Comparison of ENCODE assay signal across 18 cellular contexts in genomic region chr6:81911446-81911845, GRCh38.
A peak's percentile ranks its signal among the peaks of the same experiment; 100 is the strongest.
DNase-seq lines count a peak whose midpoint lies in the region; ATAC-seq and TF ChIP-seq lines count a peak whose summit lies in the region.
"Had no signal": no experiment of that assay in that cellular context is flagged by ENCODE, and none has a peak within 500 bp of the region (broad histone marks: within the 10 kb centered on the region; RNA-seq: fewer than 3 reads in every experiment).

No MANE protein-coding gene starts in this region.

- no peak overlapping the region for H3K27ac ChIP-seq in OCI-LY3 (ENCODE audit: low read length)
- H3K27ac ChIP-seq: Peyer's patch, SJCRH30 had no signal

- no peaks in the 10 kb centered on the region for H3K27me3 ChIP-seq in OCI-LY3 (ENCODE audit: low read depth, low read length)
- H3K27me3 ChIP-seq: Peyer's patch, SJCRH30 had no signal

- ATAC-seq in left ventricle myocardium superior: peak; percentile 61
- ATAC-seq in GM18505 (IDR thresholded peaks at IDR 0.05; ENCODE audit: unreplicated experiment): no peak
- ATAC-seq: T-cell had no signal

- no peaks in the 10 kb centered on the region for H3K79me2 ChIP-seq in OCI-LY3 (ENCODE audit: low read length)

- no peaks in the 10 kb centered on the region for H3K9me3 Mint-ChIP-seq in activated naive CD4-positive, alpha-beta T cell treated with anti-CD3 and anti-CD28 coated beads, Interleukin-2, amount 10 ng/mL, durations not matched to agents 7 days and 5 days

- H3K4me2 ChIP-seq in OCI-LY3 (ENCODE audit: low read length): no peak overlapping the region

- CTCF ChIA-PET in activated naive CD4-positive, alpha-beta T cell treated with anti-CD3 and anti-CD28 coated beads, Interleukin-2, amount 10 ng/mL, durations not matched to agents 7 days and 5 days (lab: Charles Lee): no interaction called here

- H3K4me1 ChIP-seq in OCI-LY3 (ENCODE audit: low read length): peaks cover 15% of the 10 kb centered on the region
- H3K4me1 ChIP-seq: SJCRH30 had no signal

- intact Hi-C loops in left ventricle myocardium superior (cut with micrococcal nuclease) (no loop called here), cardiac septum (cut with DNase I) (no loop called here)

- no peaks in the 10 kb centered on the region for H3K4me1 Mint-ChIP-seq in activated naive CD4-positive, alpha-beta T cell treated with anti-CD3 and anti-CD28 coated beads, Interleukin-2, amount 10 ng/mL, durations not matched to agents 7 days and 5 days
- H3K4me1 Mint-ChIP-seq: T-cell had no signal

- H3K9ac ChIP-seq in OCI-LY3 (ENCODE audit: low read length): no peak overlapping the region

- DNase-seq in left ventricle myocardium superior: no peak
- no peak for DNase-seq in cardiac septum (ENCODE audit: low spot score)
- DNase-seq in NCI-H2029 treated with DMSO at 0.1 percent for 48 hours (lab: John Stamatoyannopoulos, UW): peak; percentile 76
- DNase-seq in activated naive CD4-positive, alpha-beta T cell treated with anti-CD3 and anti-CD28 coated beads, Interleukin-2, amount 10 ng/mL, durations not matched to agents 7 days and 5 days: no peak
- no peak for DNase-seq in SHP77 (lab: John Stamatoyannopoulos, UW)
- no peak for DNase-seq in Ammon's horn (ENCODE audit: low spot score)
- DNase-seq: AML-193, DND-41, Karpas-422, MV-4-11, NCI-H1105 treated with DMSO at 0.1 percent for 48 hours, NCI-H2107, NCI-H226, Peyer's patch, SJCRH30, T-cell had no signal

- no peaks in the 10 kb centered on the region for H3K27me3 Mint-ChIP-seq in activated naive CD4-positive, alpha-beta T cell treated with anti-CD3 and anti-CD28 coated beads, Interleukin-2, amount 10 ng/mL, durations not matched to agents 7 days and 5 days
- H3K27me3 Mint-ChIP-seq: T-cell had no signal

- H3K9me3 ChIP-seq in OCI-LY3 (ENCODE audit: insufficient read depth, low read length): no peaks in the 10 kb centered on the region
- H3K9me3 ChIP-seq: Peyer's patch, SJCRH30 had no signal

- H2AFZ ChIP-seq in OCI-LY3 (ENCODE audit: low read depth, low read length): 0 out of 2 replicates have a peak overlapping the region, but pooled peaks have one; percentile 12

- TF ChIP-seq POLR2A in GM18505 (IDR thresholded peaks at IDR 0.05; ENCODE audit: borderline replicate concordance, extremely low read depth, insufficient read depth, insufficient read length): no peak

- H3K4me3 Mint-ChIP-seq in activated naive CD4-positive, alpha-beta T cell treated with anti-CD3 and anti-CD28 coated beads, Interleukin-2, amount 10 ng/mL, durations not matched to agents 7 days and 5 days: no peak overlapping the region
- H3K4me3 Mint-ChIP-seq: T-cell had no signal

- no peak for TF ChIP-seq CTCF in OCI-LY3 (IDR thresholded peaks at IDR 0.05; ENCODE audit: low read depth, low read length)

- no peaks in the 10 kb centered on the region for H3K36me3 ChIP-seq in OCI-LY3 (replicated peaks; ENCODE audit: low read depth, low read length)
- H3K36me3 ChIP-seq: Peyer's patch, SJCRH30 had no signal

- no peak overlapping the region for H3K27ac Mint-ChIP-seq in activated naive CD4-positive, alpha-beta T cell treated with anti-CD3 and anti-CD28 coated beads, Interleukin-2, amount 10 ng/mL, durations not matched to agents 7 days and 5 days
- H3K27ac Mint-ChIP-seq: T-cell had no signal

- no peaks in the 10 kb centered on the region for H4K20me1 ChIP-seq in OCI-LY3 (ENCODE audit: insufficient read depth, low read length)

- no peaks in the 10 kb centered on the region for H3K36me3 Mint-ChIP-seq in activated naive CD4-positive, alpha-beta T cell treated with anti-CD3 and anti-CD28 coated beads, Interleukin-2, amount 10 ng/mL, durations not matched to agents 7 days and 5 days
- H3K36me3 Mint-ChIP-seq: T-cell had no signal

- H3K4me3 ChIP-seq in OCI-LY3 (ENCODE audit: low read length): no peak overlapping the region
- H3K4me3 ChIP-seq: Peyer's patch, SJCRH30 had no signal
